Comparison of ENCODE assay signal across 21 cellular contexts in genomic region chr4:8103991-8104390, GRCh38. TPM values are rescaled to one million over a fixed set of nuclear protein-coding genes. Genes with fewer than 3 reads are reported as not detected.
DNase-seq lines count a peak whose midpoint lies in the region; ATAC-seq, FAIRE-seq and TF ChIP-seq lines count a peak whose summit lies in the region.
"Had no signal": no experiment of that assay in that cellular context is flagged by ENCODE, and none has a peak within 500 bp of the region (broad histone marks: within the 10 kb centered on the region; RNA-seq: fewer than 3 reads in every experiment).

No MANE protein-coding gene starts in this region.

- peak overlapping the region in 7 of 11 experiments; percentile 68 to 88 (median 77); a peak in 12 of 22 replicates for H3K4me2 ChIP-seq in BLaER1 treated with 17β-estradiol and CSF1 and Interleukin-3, amounts not matched to agents 10 nM and 100 nM

- TF ChIP-seq CTCF in WTC11 (IDR thresholded peaks at IDR 0.05) (no peak), kidney (IDR thresholded peaks at IDR 0.05; ENCODE audit: borderline replicate concordance, extremely low read depth, insufficient read depth) (no peak), ascending aorta (IDR thresholded peaks at IDR 0.05) (no peak)

- peaks cover 8 to 64% (median 52%) of the 10 kb centered on the region in 10 experiments; a peak in 19 of 20 replicates for H3K4me1 ChIP-seq in BLaER1 treated with 17β-estradiol and CSF1 and Interleukin-3, amounts not matched to agents 10 nM and 100 nM
- H3K4me1 ChIP-seq in kidney (ENCODE audit: control insufficient read depth in 1 of 2, insufficient read depth in 1 of 2, low read depth in 1 of 2, low read length in 2 of 2): peaks cover 0 to 2% of the 10 kb centered on the region in 2 donors
- H3K4me1 ChIP-seq in skeletal muscle tissue (ENCODE audit: control insufficient read depth in 3 of 3, insufficient read depth in 3 of 3, low read length in 3 of 3): peaks cover 47 to 98% (median 63%) of the 10 kb centered on the region in 3 donors
- no peaks in the 10 kb centered on the region for H3K4me1 ChIP-seq in ascending aorta

- peaks cover 0 to 57% (median 31%) of the 10 kb centered on the region in 11 experiments; a peak in 18 of 22 replicates for H3K27me3 ChIP-seq in BLaER1 treated with 17β-estradiol and CSF1 and Interleukin-3, amounts not matched to agents 10 nM and 100 nM
- no peaks in the 10 kb centered on the region for H3K27me3 ChIP-seq in skeletal muscle tissue (ENCODE audit: control insufficient read depth in 3 of 3, insufficient read depth in 3 of 3, low read length in 3 of 3)
- no peaks in the 10 kb centered on the region for H3K27me3 ChIP-seq in ascending aorta

- H3K27ac ChIP-seq in BLaER1 treated with 17β-estradiol and CSF1 and Interleukin-3, amounts not matched to agents 10 nM and 100 nM: no peak overlapping the region
- no peak overlapping the region for H3K27ac ChIP-seq in kidney (ENCODE audit: low read depth in 2 of 2, low read length in 2 of 2)
- H3K27ac ChIP-seq in skeletal muscle tissue (ENCODE audit: low read depth, low read length): no peak overlapping the region
- no peak overlapping the region for H3K27ac ChIP-seq in ascending aorta

- H3K9ac ChIP-seq in BLaER1 treated with 17β-estradiol and CSF1 and Interleukin-3, amounts not matched to agents 10 nM and 100 nM: no peak overlapping the region
- H3K9ac ChIP-seq in kidney (ENCODE audit: low read length in 2 of 2) (no peak overlapping the region), skeletal muscle tissue (ENCODE audit: low read depth in 1 of 3, low read length in 3 of 3) (peak overlapping the region in 2 of 3 donors; percentile 27 to 50)

- intact Hi-C loops in kidney (cut with DNase I): no loop called here
- intact Hi-C loops in ascending aorta (cut with DNase I): no loop called here

- H3K4me3 ChIP-seq in BLaER1 treated with 17β-estradiol and CSF1 and Interleukin-3, amounts not matched to agents 10 nM and 100 nM: no peak overlapping the region
- H3K4me3 ChIP-seq in kidney (ENCODE audit: low read length in 2 of 2): no peak overlapping the region
- H3K4me3 ChIP-seq in skeletal muscle tissue (ENCODE audit: low read length in 3 of 3): no peak overlapping the region
- H3K4me3 ChIP-seq in ascending aorta: no peak overlapping the region

- POLR2A ChIA-PET in WTC11 (lab: Charles Lee): no interaction called here
- POLR2A ChIA-PET in naive thymus-derived CD8-positive, alpha-beta T cell (lab: Charles Lee): no interaction called here

- no peak overlapping the region for H3K4me3 Mint-ChIP-seq in WTC11
- H3K4me3 Mint-ChIP-seq in naive thymus-derived CD8-positive, alpha-beta T cell: no peak overlapping the region
- H3K4me3 Mint-ChIP-seq: B cell; CD14-positive monocyte; CD8-positive, alpha-beta T cell; HFFc6 had no signal

- peaks cover 31% of the 10 kb centered on the region for H3K4me1 Mint-ChIP-seq in WTC11
- no peaks in the 10 kb centered on the region for H3K4me1 Mint-ChIP-seq in naive thymus-derived CD8-positive, alpha-beta T cell
- H3K4me1 Mint-ChIP-seq: B cell, CD14-positive monocyte had no signal

- peaks cover 3% of the 10 kb centered on the region; the same call in 1 of the 2 replicates for H3K27me3 Mint-ChIP-seq in WTC11 (ENCODE audit: low read depth)
- H3K27me3 Mint-ChIP-seq in naive thymus-derived CD8-positive, alpha-beta T cell: peaks cover 0 to 10% (median 0%) of the 10 kb centered on the region in 5 donors

- ATAC-seq in WTC11: peak; percentile 72
- ATAC-seq in naive thymus-derived CD8-positive, alpha-beta T cell: no peak
- ATAC-seq: CD8-positive, alpha-beta T cell had no signal

- no peaks in the 10 kb centered on the region for H3K36me3 ChIP-seq in BLaER1 treated with 17β-estradiol and CSF1 and Interleukin-3, amounts not matched to agents 10 nM and 100 nM
- H3K36me3 ChIP-seq in kidney (ENCODE audit: control insufficient read depth in 1 of 2, insufficient read depth in 2 of 2, low read length in 2 of 2) (no peaks in the 10 kb centered on the region), skeletal muscle tissue (ENCODE audit: control insufficient read depth in 3 of 3, insufficient read depth in 3 of 3, low read length in 3 of 3) (peaks cover 31 to 55% (median 45%) of the 10 kb centered on the region in 3 donors), ascending aorta (peaks cover 0 to 8% of the 10 kb centered on the region in 2 donors)

- H3K9me3 Mint-ChIP-seq in WTC11: peaks cover 4% of the 10 kb centered on the region; the same call in 1 of the 2 replicates
- no peaks in the 10 kb centered on the region for H3K9me3 Mint-ChIP-seq in naive thymus-derived CD8-positive, alpha-beta T cell
- H3K9me3 Mint-ChIP-seq: CD8-positive, alpha-beta T cell; HFFc6 had no signal

- H4K20me1 ChIP-seq in BLaER1 treated with 17β-estradiol and CSF1 and Interleukin-3, amounts not matched to agents 10 nM and 100 nM: peaks cover 0 to 42% (median 0%) of the 10 kb centered on the region in 11 experiments; a peak in 5 of 22 replicates

- H3K36me3 Mint-ChIP-seq in WTC11: no peaks in the 10 kb centered on the region
- no peaks in the 10 kb centered on the region for H3K36me3 Mint-ChIP-seq in naive thymus-derived CD8-positive, alpha-beta T cell
- H3K36me3 Mint-ChIP-seq: CD14-positive monocyte; CD8-positive, alpha-beta T cell had no signal

- DNase-seq in WTC11 (ENCODE audit: low spot score) (peak; percentile 49), kidney (peak; percentile 36), ascending aorta (ENCODE audit: low spot score in 2 of 2) (no peak)
- DNase-seq in naive thymus-derived CD8-positive, alpha-beta T cell: no peak
- no peak for DNase-seq in activated naive CD4-positive, alpha-beta T cell (lab: John Stamatoyannopoulos, UW)
- DNase-seq: CD8-positive, alpha-beta T cell; COR-L47; DMS153; DMS79 treated with DMSO at 0.1 percent for 48 hours; EL; GOT3; HCEC 1CT; HFFc6 had no signal

- no peak for FAIRE-seq in kidney (lab: Jason Lieb, UNC)
- FAIRE-seq: A204.1, D721Med, G401.6, GM12891 had no signal

- no peak overlapping the region for H3K27ac Mint-ChIP-seq in WTC11
- H3K27ac Mint-ChIP-seq in naive thymus-derived CD8-positive, alpha-beta T cell: no peak overlapping the region
- H3K27ac Mint-ChIP-seq: B cell; CD14-positive monocyte; CD8-positive, alpha-beta T cell; HFFc6 had no signal

- no peaks in the 10 kb centered on the region for H3K9me3 ChIP-seq in BLaER1 treated with 17β-estradiol and CSF1 and Interleukin-3, amounts not matched to agents 10 nM and 100 nM (replicated peaks in 1 of 11)
- no peaks in the 10 kb centered on the region for H3K9me3 ChIP-seq in kidney (ENCODE audit: control insufficient read depth in 1 of 2, low read length in 2 of 2)
- H3K9me3 ChIP-seq in skeletal muscle tissue (ENCODE audit: control insufficient read depth in 3 of 3, low read length in 3 of 3): peaks cover 0 to 5% (median 0%) of the 10 kb centered on the region in 3 donors
- H3K9me3 ChIP-seq in ascending aorta: no peaks in the 10 kb centered on the region

- CTCF ChIA-PET in WTC11 (lab: Charles Lee): interaction anchor here (0.9 to 1.5 kb wide), 6 partner anchors 10 to 769 kb away, joined by 3 to 7 read pairs (median 3); no protein-coding TSS in a partner anchor

TF ChIP-seq in WTC11, 78 proteins besides CTCF, POLR2A, EP300 and RAD21 (continues in another document):
- TF ChIP-seq CREB1 (CRISPR knock-in tag; IDR thresholded peaks at IDR 0.05) (no peak), ZNF232 (CRISPR knock-in tag; IDR thresholded peaks at IDR 0.05) (no peak), STAT6 (CRISPR knock-in tag; conservative IDR thresholded peaks at IDR 0.05; ENCODE audit: low read depth) (no peak), RORB (CRISPR knock-in tag; IDR thresholded peaks at IDR 0.05) (no peak)

RNA-seq across cellular contexts. Expression of gene ABLIM2, which starts 54.6 kb away (rescaled TPM):
- total RNA-seq in WTC11 (2021) (2.6 to 3.9 TPM (median 2.8 TPM) in 3 replicates), kidney (23.3 TPM), skeletal muscle tissue (7.3 TPM), ascending aorta (30.8 TPM)
- polyA plus RNA-seq in kidney (ENCODE audit: insufficient read depth, low read depth, low replicate concordance): 9.5 TPM
- total RNA-seq in naive thymus-derived CD8-positive, alpha-beta T cell: 1 to 10 TPM; 4.4 to 4.9 TPM
- polyA plus RNA-seq in naive thymus-derived CD8-positive, alpha-beta T cell: 1 to 10 TPM in 1 of 3 donors, under 1 TPM in 2; 0.47 to 2.4 (median 0.57) TPM
- polyA plus RNA-seq: CD14-positive monocyte had no signal

Comparison
In these comparisons a context has a peak if more than half of its experiments do, and no peak if none do; other contexts are left out.
1. H3K9ac ChIP-seq: peak in skeletal muscle tissue (2 of 3); none in BLaER1 treated with 17β-estradiol and CSF1 and Interleukin-3, amounts not matched to agents 10 nM and 100 nM (0 of 11) and kidney (0 of 2).
2. DNase-seq: peak in WTC11 (single experiment) and kidney (single experiment); none in naive thymus-derived CD8-positive, alpha-beta T cell (0 of 10), activated naive CD4-positive, alpha-beta T cell (0 of 4) and ascending aorta (0 of 2).